19 cellular contexts compared by ENCODE assay signal in the genomic region with DNA sequence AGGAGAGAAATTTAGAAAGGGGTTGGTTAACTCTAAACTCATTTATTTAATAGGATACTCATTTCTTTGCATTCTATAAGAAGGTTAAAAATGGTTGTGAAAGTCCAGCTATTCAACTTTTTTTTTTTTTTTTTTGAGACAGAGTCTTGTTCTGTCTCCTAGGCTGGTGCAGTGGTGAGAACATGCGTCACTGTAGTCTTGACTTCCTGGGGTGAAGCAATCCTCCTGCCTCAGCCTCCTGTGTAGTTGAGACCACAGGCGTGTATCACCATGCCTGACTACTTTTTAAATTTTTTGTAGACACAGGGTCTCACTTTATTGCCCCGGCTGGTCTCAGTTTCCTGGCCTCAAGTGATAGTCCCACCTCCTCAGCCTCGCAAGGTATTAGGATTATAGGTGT. TPM values are rescaled to one million over a fixed set of nuclear protein-coding genes. Genes with fewer than 3 reads are reported as not detected.
DNase-seq lines count a peak whose midpoint lies in the region; ATAC-seq and TF ChIP-seq lines count a peak whose summit lies in the region.
"Had no signal": no experiment of that assay in that cellular context is flagged by ENCODE, and none has a peak within 500 bp of the region (broad histone marks: within the 10 kb centered on the region; RNA-seq: fewer than 3 reads in every experiment).

No MANE protein-coding gene starts in this region.

- no peaks in the 10 kb centered on the region for H3K9me3 Mint-ChIP-seq in MCF 10A (ENCODE audit: unreplicated experiment)
- H3K9me3 Mint-ChIP-seq in activated naive CD8-positive, alpha-beta T cell treated with anti-CD3 and anti-CD28 coated beads, Interleukin-2, amount 50 U/mL, for 24 hours, result no peaks in the 10 kb centered on the region
- H3K9me3 Mint-ChIP-seq: CD4-positive, CD25-positive, alpha-beta regulatory T cell; H9 had no signal

- H2AFZ ChIP-seq in MM.1S (ENCODE audit: low read length), result no peak overlapping the region
- H2AFZ ChIP-seq: GM23248 had no signal

- intact Hi-C loops in MCF 10A (cut with micrococcal nuclease) (no loop called here), breast epithelium (cut with DNase I; ENCODE audit: low total_unique reads) (no loop called here)

- no peak overlapping the region for H3K27ac ChIP-seq in breast epithelium
- no peak overlapping the region for H3K27ac ChIP-seq in MM.1S (ENCODE audit: low read length)
- H3K27ac ChIP-seq: GM23248, RWPE1 had no signal

- no peak overlapping the region for H3K4me3 ChIP-seq in breast epithelium
- no peak overlapping the region for H3K4me3 ChIP-seq in NB4 (ENCODE audit: low read depth, low read length)
- no peak overlapping the region for H3K4me3 ChIP-seq in MM.1S (ENCODE audit: low read length)
- H3K4me3 ChIP-seq: GM23248 had no signal

- H3K36me3 Mint-ChIP-seq in MCF 10A (ENCODE audit: insufficient read depth, unreplicated experiment), result peaks cover 95% of the 10 kb centered on the region
- peaks cover 57% of the 10 kb centered on the region for H3K36me3 Mint-ChIP-seq in activated naive CD8-positive, alpha-beta T cell treated with anti-CD3 and anti-CD28 coated beads, Interleukin-2, amount 50 U/mL, for 24 hours (ENCODE audit: low read depth)

- no peak overlapping the region for H3K4me2 ChIP-seq in MM.1S (ENCODE audit: low read depth, low read length)
- H3K4me2 ChIP-seq: SK-N-SH had no signal

- DNase-seq in MCF 10A (ENCODE audit: unreplicated experiment) (no peak), breast epithelium (ENCODE audit: low spot score in 2 of 2) (no peak), NB4 (ENCODE audit: low read depth) (peak; percentile 18), amniotic epithelial cell (ENCODE audit: low read depth) (peak; percentile 39), MM.1S (no peak)
- no peak for DNase-seq in activated naive CD8-positive, alpha-beta T cell treated with anti-CD3 and anti-CD28 coated beads, Interleukin-2, amount 50 U/mL, for 24 hours
- DNase-seq: CD4-positive, CD25-positive, alpha-beta regulatory T cell; DMS79; GM23248; H9; NCI-H1048; NCI-H1417 treated with DMSO at 0.1 percent for 48 hours; NCI-H187; NCI-H446; NCI-H526; SHP77 treated with DMSO at 0.1 percent for 48 hours; SK-N-SH had no signal

- peaks cover 6% of the 10 kb centered on the region; the same call in 1 of the 2 replicates for H3K79me2 ChIP-seq in MM.1S (ENCODE audit: low read length)

- H3K36me3 ChIP-seq in breast epithelium (peaks cover 11% of the 10 kb centered on the region), MM.1S (replicated peaks; ENCODE audit: insufficient read depth, low read length) (peaks cover 17% of the 10 kb centered on the region; the same call in 1 of the 2 replicates)

- TF ChIP-seq POLR2A in breast epithelium (IDR thresholded peaks at IDR 0.05), result no peak
- TF ChIP-seq POLR2A in NB4 (IDR thresholded peaks at IDR 0.05; ENCODE audit: extremely low read depth, insufficient read length), result no peak

- H3K4me1 ChIP-seq in breast epithelium (no peaks in the 10 kb centered on the region), MM.1S (ENCODE audit: low read length) (no peaks in the 10 kb centered on the region)

- H3K4me1 Mint-ChIP-seq in MCF 10A (ENCODE audit: insufficient read depth, unreplicated experiment), result no peaks in the 10 kb centered on the region
- peaks cover 3% of the 10 kb centered on the region for H3K4me1 Mint-ChIP-seq in activated naive CD8-positive, alpha-beta T cell treated with anti-CD3 and anti-CD28 coated beads, Interleukin-2, amount 50 U/mL, for 24 hours
- H3K4me1 Mint-ChIP-seq: H9 had no signal

- H3K9me3 ChIP-seq in breast epithelium (no peaks in the 10 kb centered on the region), MM.1S (replicated peaks; ENCODE audit: insufficient read depth, low read length) (no peaks in the 10 kb centered on the region)
- H3K9me3 ChIP-seq: SK-N-SH had no signal

- CTCF ChIA-PET in MCF 10A (lab: Yijun Ruan, JAX), result interaction anchor here (0.6 kb wide), 1 partner anchor 613 kb away, joined by 4 read pairs; no protein-coding TSS in a partner anchor

- ATAC-seq in activated naive CD8-positive, alpha-beta T cell treated with anti-CD3 and anti-CD28 coated beads, Interleukin-2, amount 50 U/mL, for 24 hours, result no peak
- no peak for ATAC-seq in GM18870 (IDR thresholded peaks at IDR 0.05; ENCODE audit: unreplicated experiment)

- H3F3A ChIP-seq in MM.1S (ENCODE audit: insufficient read depth, low read length), result no peaks in the 10 kb centered on the region

- TF ChIP-seq CTCF in MCF 10A (IDR thresholded peaks at IDR 0.05; ENCODE audit: unreplicated experiment) (no peak), breast epithelium (IDR thresholded peaks at IDR 0.05) (no peak), NB4 (IDR thresholded peaks at IDR 0.05; ENCODE audit: low read depth, low read length) (no peak), MM.1S (IDR thresholded peaks at IDR 0.05; ENCODE audit: low read length) (no peak)

- no peak overlapping the region for H3K4me3 Mint-ChIP-seq in MCF 10A (ENCODE audit: unreplicated experiment)
- H3K4me3 Mint-ChIP-seq in activated naive CD8-positive, alpha-beta T cell treated with anti-CD3 and anti-CD28 coated beads, Interleukin-2, amount 50 U/mL, for 24 hours, result no peak overlapping the region
- H3K4me3 Mint-ChIP-seq: CD4-positive, CD25-positive, alpha-beta regulatory T cell; H9 had no signal

- POLR2A ChIA-PET in MCF 10A (lab: Yijun Ruan, JAX), result interaction anchor here (0.7 to 5.7 kb wide), 2 partner anchors 12 to 526 kb away, joined by 3 to 36 read pairs; a partner anchor contains a TSS

- no peaks in the 10 kb centered on the region for H3K27me3 Mint-ChIP-seq in MCF 10A (ENCODE audit: insufficient read depth, unreplicated experiment)
- no peaks in the 10 kb centered on the region for H3K27me3 Mint-ChIP-seq in activated naive CD8-positive, alpha-beta T cell treated with anti-CD3 and anti-CD28 coated beads, Interleukin-2, amount 50 U/mL, for 24 hours
- H3K27me3 Mint-ChIP-seq: CD4-positive, CD25-positive, alpha-beta regulatory T cell had no signal

- H4K20me1 ChIP-seq in MM.1S (ENCODE audit: insufficient read depth, low read length), result no peaks in the 10 kb centered on the region

- BruUV-seq in MCF 10A (replicated peaks; lab: Mats Ljungman, UMichigan), result no TSS peak

- H3K9me2 ChIP-seq in MM.1S (replicated peaks; ENCODE audit: insufficient read depth, low read length), result no peaks in the 10 kb centered on the region
- H3K9me2 ChIP-seq: SK-N-SH had no signal

- H3K27me3 ChIP-seq in breast epithelium, result no peaks in the 10 kb centered on the region
- no peaks in the 10 kb centered on the region for H3K27me3 ChIP-seq in MM.1S (replicated peaks; ENCODE audit: insufficient read depth, low read length)

- H3K9ac ChIP-seq in MM.1S (ENCODE audit: low read length), result no peak overlapping the region
- H3K9ac ChIP-seq: GM23248, SK-N-SH had no signal

- H3K27ac Mint-ChIP-seq in MCF 10A (ENCODE audit: low read depth, unreplicated experiment), result peak overlapping the region; percentile 57
- no peak overlapping the region for H3K27ac Mint-ChIP-seq in activated naive CD8-positive, alpha-beta T cell treated with anti-CD3 and anti-CD28 coated beads, Interleukin-2, amount 50 U/mL, for 24 hours
- H3K27ac Mint-ChIP-seq: H9 had no signal

RNA-seq across cellular contexts. Expression of a gene that starts 11.9 kb away (rescaled TPM):
- total RNA-seq in MCF 10A (2022), result 100 and 105 TPM in 2 replicates
- 100 to 1,000 TPM in 2 of 3 donors, 10 to 100 TPM in 1; 66.9 to 165 (median 139) TPM for total RNA-seq in breast epithelium

RNA-seq across cellular contexts. Expression of a gene that starts 12.4 kb away (rescaled TPM):
- total RNA-seq in MCF 10A (2022) (49.7 and 53.5 TPM in 2 replicates), breast epithelium (100 to 1,000 TPM in 2 of 3 donors, 10 to 100 TPM in 1; 44.8 to 502 (median 235) TPM)

RNA-seq across cellular contexts. Expression of a gene that starts 45.7 kb away (rescaled TPM):
- total RNA-seq in MCF 10A (2022), result 69.1 and 81.1 TPM in 2 replicates
- total RNA-seq in breast epithelium, result 1 to 10 TPM; 5.2 to 9.7 (median 9.1) TPM
- total RNA-seq: CD4-positive, CD25-positive, alpha-beta regulatory T cell had no signal

Comparison
In these comparisons a context has a peak if more than half of its experiments do, and no peak if none do; other contexts are left out.
1. DNase-seq: peak in NB4 (single experiment) and amniotic epithelial cell (single experiment); none in MCF 10A (single experiment), breast epithelium (0 of 2), activated naive CD8-positive, alpha-beta T cell treated with anti-CD3 and anti-CD28 coated beads, Interleukin-2, amount 50 U/mL, for 24 hours (single experiment) and MM.1S (single experiment).